Comparison of ENCODE assay signal across 1 cellular context in the genomic region with DNA sequence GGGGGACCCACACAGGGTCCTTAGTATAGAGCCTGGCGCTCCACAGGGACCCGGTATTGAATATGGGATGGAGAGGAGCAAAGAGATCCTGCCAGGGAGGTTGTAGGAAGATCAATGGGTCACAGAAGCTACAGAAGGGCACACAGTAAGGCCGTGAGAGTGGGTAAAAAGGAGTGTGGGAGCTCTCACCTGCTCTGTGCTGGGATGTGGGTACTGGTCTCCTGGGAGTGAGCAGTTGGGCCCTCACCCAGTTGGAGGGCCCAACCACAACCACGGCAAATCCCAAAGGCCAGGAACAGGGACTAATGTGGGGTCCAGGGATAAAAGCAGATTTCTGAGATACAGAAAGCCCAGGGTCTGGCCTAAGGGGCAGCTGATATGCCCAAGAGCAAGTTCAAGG.
TF ChIP-seq lines count a peak whose summit lies in the region.

No MANE protein-coding gene starts in this region.

TF ChIP-seq in IMR-90, 13 proteins besides CTCF, POLR2A, EP300 and RAD21:
- TF ChIP-seq CHD1 (IDR thresholded peaks at IDR 0.05; ENCODE audit: low read depth, low read length) (no peak), MAZ (IDR thresholded peaks at IDR 0.05; ENCODE audit: borderline replicate concordance, low read depth, low read length) (no peak), RCOR1 (IDR thresholded peaks at IDR 0.05; ENCODE audit: insufficient replicate concordance, low read length) (no peak), USF2 (IDR thresholded peaks at IDR 0.05; ENCODE audit: low read depth, low read length) (no peak), NFE2L2 (IDR thresholded peaks at IDR 0.05; ENCODE audit: low read depth, low read length) (no peak), MXI1 (IDR thresholded peaks at IDR 0.05; ENCODE audit: borderline replicate concordance, low read depth, low read length) (no peak)
